In genomic region chr7:112160130-112160770, GRCh38 we compare ENCODE assay signal across 10 cellular contexts. TPM values are rescaled to one million over a fixed set of nuclear protein-coding genes. Genes with fewer than 3 reads are reported as not detected.
DNase-seq lines count a peak whose midpoint lies in the region; ATAC-seq, FAIRE-seq and TF ChIP-seq lines count a peak whose summit lies in the region.
"Had no signal": no experiment of that assay in that cellular context is flagged by ENCODE, and none has a peak within 500 bp of the region (broad histone marks: within the 10 kb centered on the region; RNA-seq: fewer than 3 reads in every experiment).

No MANE protein-coding gene starts in this region.

- H3K36me3 ChIP-seq in iPS-18a (ENCODE audit: control insufficient read depth, low read depth, low read length) = no peaks in the 10 kb centered on the region
- H3K36me3 ChIP-seq in gastrocnemius medialis = no peaks in the 10 kb centered on the region
- H3K36me3 ChIP-seq in small intestine (ENCODE audit: control insufficient read depth in 2 of 2, insufficient read depth in 2 of 2, low read length in 2 of 2) = no peaks in the 10 kb centered on the region

- peaks cover 50% of the 10 kb centered on the region for H3K4me1 Mint-ChIP-seq in WTC11

- no peaks in the 10 kb centered on the region for H3K9me3 ChIP-seq in iPS-18a (ENCODE audit: control insufficient read depth, low read depth, low read length)
- H3K9me3 ChIP-seq in gastrocnemius medialis = no peaks in the 10 kb centered on the region
- no peaks in the 10 kb centered on the region for H3K9me3 ChIP-seq in small intestine (ENCODE audit: control insufficient read depth, low read depth)
- H3K9me3 ChIP-seq: mucosa of descending colon had no signal

- no peak for TF ChIP-seq POLR2A in gastrocnemius medialis (IDR thresholded peaks at IDR 0.05)

- peaks cover 38% of the 10 kb centered on the region for H3K4me1 ChIP-seq in iPS-18a (ENCODE audit: control insufficient read depth, low read depth, low read length)
- H3K4me1 ChIP-seq in gastrocnemius medialis = peaks cover 33 to 55% of the 10 kb centered on the region in 2 donors
- no peaks in the 10 kb centered on the region for H3K4me1 ChIP-seq in small intestine (ENCODE audit: control insufficient read depth in 2 of 2, insufficient read depth in 1 of 2, low read depth in 1 of 2, low read length in 1 of 2)

- DNase-seq in LHCN-M2 (ENCODE audit: low read depth) (peak; percentile 36), WTC11 (ENCODE audit: low spot score) (no peak), gastrocnemius medialis (no peak), small intestine (no peak), NOMO-1 treated with dmso at 0.1 percent for 144 hours (lab: John Stamatoyannopoulos, UW; ENCODE audit: unreplicated experiment) (no peak)
- DNase-seq: activated CD8-positive, alpha-beta memory T cell treated with anti-CD3 and anti-CD28 coated beads, Interleukin-2, amount 50 U/mL, for 48 hours; effector CD4-positive, alpha-beta T cell; mucosa of descending colon had no signal

- intact Hi-C loops in gastrocnemius medialis (cut with DNase I; ENCODE audit: low total_unique reads) = no loop called here

- no peak for FAIRE-seq in small intestine (lab: Jason Lieb, UNC)

- H3K9ac ChIP-seq in iPS-18a (ENCODE audit: low read length) = no peak overlapping the region

- H3K36me3 Mint-ChIP-seq in WTC11 = no peaks in the 10 kb centered on the region

- WGBS in small intestine, 3 donors = 46 to 55% (median 54%) methylated on average over 2 of the region's 2 CpGs

- in situ Hi-C loops in gastrocnemius medialis (cut with MboI; ENCODE audit: low sequenced_read_pairs in 4 of 4) = no loop called here

- H3K27me3 ChIP-seq in iPS-18a (ENCODE audit: control insufficient read depth, insufficient read depth, low read length) = no peaks in the 10 kb centered on the region
- no peaks in the 10 kb centered on the region for H3K27me3 ChIP-seq in gastrocnemius medialis
- H3K27me3 ChIP-seq in small intestine (ENCODE audit: control insufficient read depth in 2 of 2, insufficient read depth in 2 of 2, low read length in 2 of 2) = no peaks in the 10 kb centered on the region

- CTCF ChIA-PET in WTC11 (lab: Charles Lee) = no interaction called here

- no peaks in the 10 kb centered on the region for H3K9me3 Mint-ChIP-seq in WTC11

- POLR2A ChIA-PET in WTC11 (lab: Charles Lee) = interaction anchor here (1.3 kb wide), 1 partner anchor 45 kb away, joined by 3 read pairs; no protein-coding TSS in a partner anchor

- H3K4me3 ChIP-seq in iPS-18a (ENCODE audit: low read length) = no peak overlapping the region
- no peak overlapping the region for H3K4me3 ChIP-seq in gastrocnemius medialis
- H3K4me3 ChIP-seq in small intestine (ENCODE audit: low read depth in 1 of 2, low read length in 2 of 2) = no peak overlapping the region
- H3K4me3 ChIP-seq: mucosa of descending colon had no signal

- no peak overlapping the region for H3K4me3 Mint-ChIP-seq in WTC11

- H3K27ac ChIP-seq in iPS-18a (ENCODE audit: low read length) = peak overlapping the region; percentile 30
- peak overlapping the region in 3 of 4 donors; percentile 8 to 67 (median 44) for H3K27ac ChIP-seq in gastrocnemius medialis
- H3K27ac ChIP-seq in small intestine (ENCODE audit: low read depth in 1 of 2, low read length in 1 of 2) = no peak overlapping the region

- ATAC-seq in WTC11 (no peak), gastrocnemius medialis (peak; percentile 77 to 84), GM19455 (IDR thresholded peaks at IDR 0.05; ENCODE audit: unreplicated experiment) (no peak)
- ATAC-seq: mucosa of descending colon had no signal

- TF ChIP-seq CTCF in WTC11 (IDR thresholded peaks at IDR 0.05) (no peak), gastrocnemius medialis (IDR thresholded peaks at IDR 0.05 in 4 of 5, conservative IDR thresholded peaks at IDR 0.05 in 1 of 5) (no peak)

- H3K27ac Mint-ChIP-seq in WTC11 = peak overlapping the region; percentile 71

- H3K27me3 Mint-ChIP-seq in WTC11 (ENCODE audit: low read depth) = no peaks in the 10 kb centered on the region

TF ChIP-seq in WTC11, 78 proteins besides CTCF, POLR2A, EP300 and RAD21:
- no peak for TF ChIP-seq E2F1 (CRISPR knock-in tag; IDR thresholded peaks at IDR 0.05)
- TF ChIP-seq FOXK1 (CRISPR knock-in tag; IDR thresholded peaks at IDR 0.05) = no peak
- no peak for TF ChIP-seq TP53 (CRISPR knock-in tag; IDR thresholded peaks at IDR 0.05)
- TF ChIP-seq ZNF425 (CRISPR knock-in tag; conservative IDR thresholded peaks at IDR 0.05) = no peak
- TF ChIP-seq SOX15 (CRISPR knock-in tag; IDR thresholded peaks at IDR 0.05) = no peak
- TF ChIP-seq ZNF396 (CRISPR knock-in tag; IDR thresholded peaks at IDR 0.05; ENCODE audit: borderline replicate concordance) = no peak
- TF ChIP-seq, protein P1, sequence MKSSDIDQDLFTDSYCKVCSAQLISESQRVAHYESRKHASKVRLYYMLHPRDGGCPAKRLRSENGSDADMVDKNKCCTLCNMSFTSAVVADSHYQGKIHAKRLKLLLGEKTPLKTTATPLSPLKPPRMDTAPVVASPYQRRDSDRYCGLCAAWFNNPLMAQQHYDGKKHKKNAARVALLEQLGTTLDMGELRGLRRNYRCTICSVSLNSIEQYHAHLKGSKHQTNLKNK (CRISPR knock-in tag; IDR thresholded peaks at IDR 0.05) = no peak
- no peak for TF ChIP-seq ATF1 (CRISPR knock-in tag; IDR thresholded peaks at IDR 0.05)
- TF ChIP-seq ZSCAN18 (CRISPR knock-in tag; IDR thresholded peaks at IDR 0.05) = no peak
- TF ChIP-seq JAZF1 (CRISPR knock-in tag; IDR thresholded peaks at IDR 0.05) = no peak

RNA-seq across cellular contexts. Expression of gene DOCK4, which starts 45.9 kb away (rescaled TPM):
- total RNA-seq in LHCN-M2 (2014; rRNA removed) (6.3 and 13.7 TPM in 2 replicates), WTC11 (2021) (13.3 to 20.4 TPM (median 15.2 TPM) in 3 replicates), gastrocnemius medialis (10 to 100 TPM in 2 of 4 donors, 1 to 10 TPM in 2; 8.7 to 12.0 (median 10.2) TPM)
- polyA plus RNA-seq in LHCN-M2 (2012) = 0.98 TPM
- polyA plus RNA-seq in small intestine = 1 to 10 TPM in 2 of 3 donors, not detected in 1; 1.9 to 3.8 TPM

RNA-seq across cellular contexts. Expression of gene ZNF277, which starts 46.2 kb away (rescaled TPM):
- total RNA-seq in LHCN-M2 (2014; rRNA removed) (23.8 and 24.4 TPM in 2 replicates), WTC11 (2021) (18.3 to 22.5 TPM (median 20.6 TPM) in 3 replicates), gastrocnemius medialis (10 to 100 TPM; 12.2 to 16.5 (median 15.0) TPM)
- polyA plus RNA-seq in LHCN-M2 (2012) = 8.3 TPM
- 10 to 100 TPM; 15.8 to 25.4 (median 24.4) TPM for polyA plus RNA-seq in small intestine

Comparison
In these comparisons a context has a peak if more than half of its experiments do, and no peak if none do; other contexts are left out.
1. ATAC-seq: peak in gastrocnemius medialis (2 of 2); none in WTC11 (single experiment) and GM19455 (single experiment).
2. H3K27ac ChIP-seq: peak in iPS-18a (single experiment) and gastrocnemius medialis (3 of 4); none in small intestine (0 of 2).